Comparison of ENCODE assay signal across 9 cellular contexts in the genomic region with DNA sequence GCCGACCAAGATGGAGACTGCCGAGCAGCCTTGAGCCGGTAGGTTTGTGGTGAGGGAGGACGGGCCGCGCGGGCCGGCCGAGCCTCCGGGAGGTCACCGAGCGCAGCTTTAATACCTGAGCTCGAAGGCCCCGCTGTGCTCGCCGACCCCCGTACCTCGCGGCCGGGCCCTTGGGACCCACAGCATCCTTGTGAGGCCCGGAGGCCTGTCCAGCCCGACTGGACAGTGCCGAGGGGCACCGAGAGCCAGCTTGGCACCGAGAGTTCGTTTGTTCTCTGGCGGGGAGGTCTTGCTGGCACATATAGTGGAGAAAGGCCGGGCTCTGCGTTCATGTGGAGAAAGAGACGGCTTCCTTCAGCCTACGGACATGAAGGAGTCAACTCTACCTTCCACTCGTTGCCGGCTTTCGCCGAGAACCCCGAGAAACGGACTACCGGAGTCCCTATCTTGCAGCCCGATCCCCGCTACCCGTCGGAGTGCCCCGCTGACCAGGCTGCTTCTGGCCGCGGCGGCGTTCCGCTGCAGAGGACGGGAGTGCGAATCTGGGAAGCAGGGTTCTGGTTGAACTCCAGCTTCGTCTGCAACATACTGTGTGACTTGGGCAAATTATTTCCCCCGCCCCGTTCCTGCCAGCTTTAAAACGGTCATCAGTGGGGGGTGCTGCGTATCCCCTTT. TPM values are rescaled to one million over a fixed set of nuclear protein-coding genes. Genes with fewer than 3 reads are reported as not detected.
DNase-seq lines count a peak whose midpoint lies in the region; ATAC-seq and TF ChIP-seq lines count a peak whose summit lies in the region.
"Had no signal": no experiment of that assay in that cellular context is flagged by ENCODE, and none has a peak within 500 bp of the region (broad histone marks: within the 10 kb centered on the region; RNA-seq: fewer than 3 reads in every experiment).

No MANE protein-coding gene starts in this region.

- H3K4me3 ChIP-seq in SU-DHL-6 (ENCODE audit: insufficient read depth, low read length, poor library complexity, severe bottlenecking) (peak overlapping the region; percentile 94), foreskin fibroblast (ENCODE audit: low read depth in 1 of 2, low read length in 2 of 2) (peak overlapping the region; percentile 87 to 99), sigmoid colon (peak overlapping the region; percentile 81 to 88 (median 82))

- peak overlapping the region; percentile 91 for H3K27ac Mint-ChIP-seq in activated CD4-positive, alpha-beta T cell treated with anti-CD3 and anti-CD28 coated beads, Interleukin-2, amount 10 ng/mL, durations not matched to agents 24 days and 14 days

- intact Hi-C loops in activated CD4-positive, alpha-beta T cell treated with anti-CD3 and anti-CD28 coated beads, Interleukin-2, amount 10 ng/mL, durations not matched to agents 24 days and 14 days (cut with micrococcal nuclease), result loop anchor here (1.0 to 5.0 kb wide), 5 partner anchors 19 to 1396 kb away; a partner anchor contains a TSS
- intact Hi-C loops in sigmoid colon (cut with DNase I), result loop anchor here (2.0 to 10.0 kb wide), 4 partner anchors 18 to 646 kb away; a partner anchor contains a TSS

- DNase-seq in activated CD4-positive, alpha-beta T cell treated with anti-CD3 and anti-CD28 coated beads, Interleukin-2, amount 10 ng/mL, durations not matched to agents 24 days and 14 days, result no peak
- no peak for DNase-seq in activated CD4-positive, alpha-beta T cell treated with anti-CD3 and anti-CD28 coated beads, Interleukin-2, amount 50 U/mL, for 4 hours
- DNase-seq in foreskin fibroblast (peak in 1 of 2 donors; percentile 33), sigmoid colon (no peak), Kasumi-1 (lab: John Stamatoyannopoulos, UW) (no peak)
- no peak for DNase-seq in activated CD8-positive, alpha-beta memory T cell treated with anti-CD3 and anti-CD28 coated beads, Interleukin-2, amount 50 U/mL, for 4 hours

- H2AFZ ChIP-seq in SU-DHL-6 (ENCODE audit: low read depth, low read length, severe bottlenecking), result peak overlapping the region; percentile 63

- H3F3A ChIP-seq in SU-DHL-6 (ENCODE audit: insufficient read depth), result peaks cover 23% of the 10 kb centered on the region

- no peaks in the 10 kb centered on the region for H3K9me2 ChIP-seq in SU-DHL-6 (replicated peaks; ENCODE audit: insufficient read depth, low read length)

- 0 to 1% methylated on average over 55 of the region's 55 CpGs for WGBS in sigmoid colon, 2 donors

- H3K9me3 Mint-ChIP-seq in activated CD4-positive, alpha-beta T cell treated with anti-CD3 and anti-CD28 coated beads, Interleukin-2, amount 10 ng/mL, durations not matched to agents 24 days and 14 days, result no peaks in the 10 kb centered on the region

- peaks cover 2% of the 10 kb centered on the region for H3K27me3 Mint-ChIP-seq in activated CD4-positive, alpha-beta T cell treated with anti-CD3 and anti-CD28 coated beads, Interleukin-2, amount 10 ng/mL, durations not matched to agents 24 days and 14 days

- H3K9me3 ChIP-seq in SU-DHL-6 (ENCODE audit: insufficient read depth, low read length) (no peaks in the 10 kb centered on the region), sigmoid colon (no peaks in the 10 kb centered on the region)

- H3K4me1 ChIP-seq in sigmoid colon, result peaks cover 0 to 31% (median 28%) of the 10 kb centered on the region in 4 donors

- no peaks in the 10 kb centered on the region for H3K36me3 ChIP-seq in SU-DHL-6 (ENCODE audit: low read length)
- peaks cover 24 to 59% (median 38%) of the 10 kb centered on the region in 4 donors for H3K36me3 ChIP-seq in sigmoid colon

- TF ChIP-seq CTCF in SU-DHL-6 (IDR thresholded peaks at IDR 0.05; ENCODE audit: insufficient read depth, low read length, poor library complexity, severe bottlenecking) (no peak), foreskin fibroblast (IDR thresholded peaks at IDR 0.05; ENCODE audit: low read depth, low read length) (no peak), sigmoid colon (IDR thresholded peaks at IDR 0.05) (no peak)

- peaks cover 11% of the 10 kb centered on the region for H3K4me1 Mint-ChIP-seq in activated CD4-positive, alpha-beta T cell treated with anti-CD3 and anti-CD28 coated beads, Interleukin-2, amount 10 ng/mL, durations not matched to agents 24 days and 14 days

- H3K4me3 Mint-ChIP-seq in activated CD4-positive, alpha-beta T cell treated with anti-CD3 and anti-CD28 coated beads, Interleukin-2, amount 10 ng/mL, durations not matched to agents 24 days and 14 days, result peak overlapping the region; percentile 93

- ATAC-seq in HG02623 (IDR thresholded peaks at IDR 0.05; ENCODE audit: unreplicated experiment), result no peak

- no peak for TF ChIP-seq EP300 in sigmoid colon (IDR thresholded peaks at IDR 0.05)

- peak in 1 of 2 donors; percentile 30 for TF ChIP-seq POLR2A in sigmoid colon (IDR thresholded peaks at IDR 0.05)

- H3K27ac ChIP-seq in SU-DHL-6 (ENCODE audit: low read depth, low read length) (peak overlapping the region; percentile 42), sigmoid colon (peak overlapping the region; percentile 90 to 99 (median 92))

- H3K9ac ChIP-seq in SU-DHL-6 (ENCODE audit: low read length), result peak overlapping the region; percentile 90

- peaks cover 11% of the 10 kb centered on the region for H3K79me2 ChIP-seq in SU-DHL-6 (ENCODE audit: insufficient read depth, low read length)

- H4K20me1 ChIP-seq in SU-DHL-6 (ENCODE audit: low read depth, low read length), result no peaks in the 10 kb centered on the region

- peaks cover 29% of the 10 kb centered on the region for H3K36me3 Mint-ChIP-seq in activated CD4-positive, alpha-beta T cell treated with anti-CD3 and anti-CD28 coated beads, Interleukin-2, amount 10 ng/mL, durations not matched to agents 24 days and 14 days (ENCODE audit: low read depth)

- H3K27me3 ChIP-seq in SU-DHL-6 (ENCODE audit: low read length) (no peaks in the 10 kb centered on the region), sigmoid colon (no peaks in the 10 kb centered on the region)

- peak overlapping the region; percentile 90 for H3K4me2 ChIP-seq in SU-DHL-6 (ENCODE audit: low read depth, low read length, poor library complexity, severe bottlenecking)

RNA-seq across cellular contexts. Expression of a gene that starts 0.3 kb away (rescaled TPM):
- 61.8 and 62.9 TPM in 2 replicates for total RNA-seq in activated CD4-positive, alpha-beta T cell treated with anti-CD3 and anti-CD28 coated beads, Interleukin-2, amount 10 ng/mL, durations not matched to agents 24 days and 14 days
- total RNA-seq in sigmoid colon, result 10 to 100 TPM; 45.1 to 60.1 (median 53.2) TPM
- 10 to 100 TPM; 43.7 to 51.1 (median 47.7) TPM for polyA plus RNA-seq in sigmoid colon

RNA-seq across cellular contexts. Expression of a gene that starts 23.8 kb away (rescaled TPM):
- total RNA-seq in activated CD4-positive, alpha-beta T cell treated with anti-CD3 and anti-CD28 coated beads, Interleukin-2, amount 10 ng/mL, durations not matched to agents 24 days and 14 days, result 224 and 225 TPM in 2 replicates
- total RNA-seq in sigmoid colon, result 100 to 1,000 TPM; 401 to 625 (median 493) TPM
- polyA plus RNA-seq in sigmoid colon, result 100 to 1,000 TPM in 1 of 3 donors, 10 to 100 TPM in 2; 67.9 to 313 (median 90.6) TPM

RNA-seq across cellular contexts. Expression of a gene that starts 43.4 kb away (rescaled TPM):
- total RNA-seq in activated CD4-positive, alpha-beta T cell treated with anti-CD3 and anti-CD28 coated beads, Interleukin-2, amount 10 ng/mL, durations not matched to agents 24 days and 14 days, result not detected in 2 replicates
- not detected for total RNA-seq in sigmoid colon
- 1 to 10 TPM in 1 of 3 donors, under 1 TPM in 1, not detected in 1; 0.60 to 2.8 TPM for polyA plus RNA-seq in sigmoid colon

RNA-seq across cellular contexts. Expression of a gene that starts 43.9 kb away (rescaled TPM):
- 6.4 TPM in 2 replicates for total RNA-seq in activated CD4-positive, alpha-beta T cell treated with anti-CD3 and anti-CD28 coated beads, Interleukin-2, amount 10 ng/mL, durations not matched to agents 24 days and 14 days
- total RNA-seq in sigmoid colon, result 1 to 10 TPM; 1.1 to 3.8 (median 3.1) TPM
- 10 to 100 TPM in 1 of 3 donors, 1 to 10 TPM in 2; 7.8 to 25.2 (median 9.5) TPM for polyA plus RNA-seq in sigmoid colon
- total RNA-seq: Daoy had no signal
